16 cellular contexts compared by ENCODE assay signal in genomic region chr3:6680119-6680806, GRCh38.
A peak's percentile ranks its signal among the peaks of the same experiment; 100 is the strongest.
DNase-seq lines count a peak whose midpoint lies in the region; ATAC-seq and TF ChIP-seq lines count a peak whose summit lies in the region.
"Had no signal": no experiment of that assay in that cellular context is flagged by ENCODE, and none has a peak within 500 bp of the region (broad histone marks: within the 10 kb centered on the region; RNA-seq: fewer than 3 reads in every experiment).

No MANE protein-coding gene starts in this region.

- no peak overlapping the region for H3K4me3 Mint-ChIP-seq in activated CD4-positive, alpha-beta T cell treated with anti-CD3 and anti-CD28 coated beads, Interleukin-2, amount 10 ng/mL, durations not matched to agents 7 days and 5 days
- H3K4me3 Mint-ChIP-seq: memory B cell had no signal

- intact Hi-C loops in uterus (cut with DNase I; ENCODE audit: low total_unique reads), result no loop called here

- H3K9me3 Mint-ChIP-seq in activated CD4-positive, alpha-beta T cell treated with anti-CD3 and anti-CD28 coated beads, Interleukin-2, amount 10 ng/mL, durations not matched to agents 7 days and 5 days, result peaks cover 13% of the 10 kb centered on the region

- H3K36me3 Mint-ChIP-seq in activated CD4-positive, alpha-beta T cell treated with anti-CD3 and anti-CD28 coated beads, Interleukin-2, amount 10 ng/mL, durations not matched to agents 7 days and 5 days (ENCODE audit: low read depth), result no peaks in the 10 kb centered on the region
- H3K36me3 Mint-ChIP-seq: memory B cell had no signal

- TF ChIP-seq CTCF in GM13976 (IDR thresholded peaks at IDR 0.05; ENCODE audit: borderline replicate concordance, control extremely low read depth, extremely low read depth, insufficient read depth, missing control alignments) (no peak), uterus (IDR thresholded peaks at IDR 0.05) (no peak)

- no peaks in the 10 kb centered on the region for H3K4me1 Mint-ChIP-seq in activated CD4-positive, alpha-beta T cell treated with anti-CD3 and anti-CD28 coated beads, Interleukin-2, amount 10 ng/mL, durations not matched to agents 7 days and 5 days
- H3K4me1 Mint-ChIP-seq: memory B cell had no signal

- no peaks in the 10 kb centered on the region for H3K9me3 ChIP-seq in uterus
- H3K9me3 ChIP-seq: ovary had no signal

- DNase-seq in GM13976 (ENCODE audit: low spot score), result peak; percentile 64
- no peak for DNase-seq in uterus
- DNase-seq in activated CD8-positive, alpha-beta memory T cell treated with anti-CD3 and anti-CD28 coated beads for 24 hours, result no peak
- no peak for DNase-seq in activated CD4-positive, alpha-beta T cell treated with anti-CD3 and anti-CD28 coated beads, Interleukin-2, amount 50 U/mL, for 48 hours
- no peak for DNase-seq in activated CD4-positive, alpha-beta T cell treated with anti-CD3 and anti-CD28 coated beads, Interleukin-2, amount 10 ng/mL, durations not matched to agents 7 days and 5 days
- DNase-seq: aorta; NCI-H510A treated with DMSO at 0.1 percent for 48 hours; ovary; Right ventricle myocardium superior; stimulated activated naive CD8-positive, alpha-beta T cell treated with anti-CD3 and anti-CD28 coated beads, Interleukin-15, Interleukin-2, amounts not matched to agents 100 U/mL and 50 U/mL, for 24 hours had no signal

- H3K27ac Mint-ChIP-seq in activated CD4-positive, alpha-beta T cell treated with anti-CD3 and anti-CD28 coated beads, Interleukin-2, amount 10 ng/mL, durations not matched to agents 7 days and 5 days, result no peak overlapping the region
- H3K27ac Mint-ChIP-seq: memory B cell had no signal

- H3K27me3 ChIP-seq in uterus, result no peaks in the 10 kb centered on the region
- H3K27me3 ChIP-seq: ovary had no signal

- H3K36me3 ChIP-seq in uterus, result no peaks in the 10 kb centered on the region
- H3K36me3 ChIP-seq: ovary had no signal

- in situ Hi-C loops in GM13976 (cut with MboI; ENCODE audit: low sequenced_read_pairs, unreplicated experiment), result no loop called here

- H3K27me3 Mint-ChIP-seq in activated CD4-positive, alpha-beta T cell treated with anti-CD3 and anti-CD28 coated beads, Interleukin-2, amount 10 ng/mL, durations not matched to agents 7 days and 5 days, result no peaks in the 10 kb centered on the region

- no peak overlapping the region for H3K4me3 ChIP-seq in uterus
- H3K4me3 ChIP-seq: ovary had no signal

- H3K4me1 ChIP-seq in uterus, result no peaks in the 10 kb centered on the region

- no peak overlapping the region for H3K27ac ChIP-seq in uterus
- H3K27ac ChIP-seq: ovary, VCaP had no signal

- CTCF ChIA-PET in activated CD4-positive, alpha-beta T cell treated with anti-CD3 and anti-CD28 coated beads, Interleukin-2, amount 10 ng/mL, durations not matched to agents 7 days and 5 days (lab: Charles Lee), result no interaction called here

- POLR2A ChIA-PET in activated CD4-positive, alpha-beta T cell treated with anti-CD3 and anti-CD28 coated beads, Interleukin-2, amount 10 ng/mL, durations not matched to agents 7 days and 5 days (lab: Charles Lee), result no interaction called here

- ATAC-seq in GM19395 (IDR thresholded peaks at IDR 0.05; ENCODE audit: unreplicated experiment), result peak; percentile 96
- peak; percentile 95 for ATAC-seq in HG02759 (IDR thresholded peaks at IDR 0.05; ENCODE audit: unreplicated experiment)
- peak; percentile 90 for ATAC-seq in HG03442 (IDR thresholded peaks at IDR 0.05; ENCODE audit: unreplicated experiment)
- ATAC-seq: HCT116; stimulated activated naive CD8-positive, alpha-beta T cell treated with anti-CD3 and anti-CD28 coated beads, Interleukin-15, Interleukin-2, amounts not matched to agents 100 U/mL and 50 U/mL, for 24 hours had no signal

- TF ChIP-seq POLR2A in uterus (IDR thresholded peaks at IDR 0.05), result no peak
